In the genomic region with DNA sequence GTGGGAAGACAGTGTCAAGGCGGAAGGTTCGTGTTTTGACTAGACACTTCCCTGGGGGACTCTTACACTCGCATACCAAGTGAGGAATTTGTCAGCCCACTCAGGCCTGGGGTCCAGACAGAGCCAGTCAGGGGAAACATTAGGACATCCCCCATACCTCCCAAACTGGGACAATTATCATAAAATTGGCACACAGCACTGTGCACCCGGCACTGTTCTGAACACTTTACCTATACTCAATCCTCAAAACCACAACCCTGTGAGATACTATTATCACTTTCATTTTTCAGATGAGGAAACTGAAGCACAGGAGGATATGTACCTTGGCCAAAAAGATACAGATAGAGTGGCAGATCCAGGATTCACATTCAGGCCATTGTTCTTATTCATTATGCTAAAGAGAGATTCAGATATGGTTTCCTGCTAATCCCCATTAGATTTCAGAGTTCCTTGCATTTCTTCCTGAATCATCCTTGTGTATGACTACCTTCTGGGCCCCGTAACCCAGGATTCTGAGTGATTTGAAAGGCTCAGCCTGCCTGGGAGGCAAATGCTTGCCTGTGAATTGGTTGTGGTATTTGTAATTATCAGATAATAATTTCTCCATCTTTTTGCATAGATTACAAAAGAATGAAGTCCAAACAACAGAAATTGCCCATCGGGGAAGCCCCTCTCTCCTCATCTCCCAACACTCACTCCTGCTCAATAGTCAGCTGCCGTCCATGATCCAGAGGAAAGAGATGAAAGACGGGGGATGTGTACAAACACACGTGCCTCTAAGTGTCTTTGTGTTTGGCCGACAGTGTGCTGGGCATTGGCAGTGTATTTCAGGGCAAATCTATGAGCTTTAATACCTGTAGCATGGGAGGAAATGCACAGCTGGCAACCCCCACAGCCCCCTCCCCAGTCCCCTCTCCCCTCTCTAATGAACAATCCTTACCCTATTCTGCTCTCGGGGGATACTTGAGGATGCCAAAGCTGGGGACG, we compare ENCODE assay signal across 1 cellular context.
TF ChIP-seq lines count a peak whose summit lies in the region.

No MANE protein-coding gene starts in this region.

TF ChIP-seq in HEK293, 187 proteins besides CTCF, POLR2A, EP300 and RAD21 (continued from another document):
- TF ChIP-seq EGR2 (tag by site-specific recombination; IDR thresholded peaks at IDR 0.05; ENCODE audit: low read depth): 0 out of 2 replicates have a peak, but pooled peaks have one; percentile 39
- TF ChIP-seq, protein P1, sequence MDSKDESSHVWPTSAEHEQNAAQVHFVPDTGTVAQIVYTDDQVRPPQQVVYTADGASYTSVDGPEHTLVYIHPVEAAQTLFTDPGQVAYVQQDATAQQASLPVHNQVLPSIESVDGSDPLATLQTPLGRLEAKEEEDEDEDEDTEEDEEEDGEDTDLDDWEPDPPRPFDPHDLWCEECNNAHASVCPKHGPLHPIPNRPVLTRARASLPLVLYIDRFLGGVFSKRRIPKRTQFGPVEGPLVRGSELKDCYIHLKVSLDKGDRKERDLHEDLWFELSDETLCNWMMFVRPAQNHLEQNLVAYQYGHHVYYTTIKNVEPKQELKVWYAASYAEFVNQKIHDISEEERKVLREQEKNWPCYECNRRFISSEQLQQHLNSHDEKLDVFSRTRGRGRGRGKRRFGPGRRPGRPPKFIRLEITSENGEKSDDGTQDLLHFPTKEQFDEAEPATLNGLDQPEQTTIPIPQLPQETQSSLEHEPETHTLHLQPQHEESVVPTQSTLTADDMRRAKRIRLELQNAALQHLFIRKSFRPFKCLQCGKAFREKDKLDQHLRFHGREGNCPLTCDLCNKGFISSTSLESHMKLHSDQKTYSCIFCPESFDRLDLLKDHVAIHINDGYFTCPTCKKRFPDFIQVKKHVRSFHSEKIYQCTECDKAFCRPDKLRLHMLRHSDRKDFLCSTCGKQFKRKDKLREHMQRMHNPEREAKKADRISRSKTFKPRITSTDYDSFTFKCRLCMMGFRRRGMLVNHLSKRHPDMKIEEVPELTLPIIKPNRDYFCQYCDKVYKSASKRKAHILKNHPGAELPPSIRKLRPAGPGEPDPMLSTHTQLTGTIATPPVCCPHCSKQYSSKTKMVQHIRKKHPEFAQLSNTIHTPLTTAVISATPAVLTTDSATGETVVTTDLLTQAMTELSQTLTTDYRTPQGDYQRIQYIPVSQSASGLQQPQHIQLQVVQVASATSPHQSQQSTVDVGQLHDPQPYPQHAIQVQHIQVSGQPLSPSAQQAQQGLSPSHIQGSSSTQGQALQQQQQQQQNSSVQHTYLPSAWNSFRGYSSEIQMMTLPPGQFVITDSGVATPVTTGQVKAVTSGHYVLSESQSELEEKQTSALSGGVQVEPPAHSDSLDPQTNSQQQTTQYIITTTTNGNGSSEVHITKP (tag by site-specific recombination; IDR thresholded peaks at IDR 0.05): no peak
- TF ChIP-seq ZFHX2 (tag by site-specific recombination; conservative IDR thresholded peaks at IDR 0.05): peak; percentile 56
TF ChIP-seq in HEK293: peak in this region for 2.
